ENCODE assay signal across 24 cellular contexts in genomic region chr1:27454610-27455009, GRCh38. TPM values are rescaled to one million over a fixed set of nuclear protein-coding genes. Genes with fewer than 3 reads are reported as not detected.
DNase-seq lines count a peak whose midpoint lies in the region; ATAC-seq and TF ChIP-seq lines count a peak whose summit lies in the region.
"Had no signal": no experiment of that assay in that cellular context is flagged by ENCODE, and none has a peak within 500 bp of the region (broad histone marks: within the 10 kb centered on the region; RNA-seq: fewer than 3 reads in every experiment).

No MANE protein-coding gene starts in this region.

- peak overlapping the region; percentile 84 for H3K18ac ChIP-seq in trophoblast cell (ENCODE audit: low read length)

- H3K27me3 ChIP-seq in trophoblast cell (ENCODE audit: insufficient read depth, low read length) (no peaks in the 10 kb centered on the region), neural progenitor cell (no peaks in the 10 kb centered on the region)
- H3K27me3 ChIP-seq: BLaER1 treated with 17β-estradiol and CSF1 and Interleukin-3, amounts not matched to agents 10 nM and 100 nM; foreskin keratinocyte; heart right ventricle; thyroid gland had no signal

- CTCF ChIA-PET in T-cell (lab: Charles Lee), result interaction anchor here in 1 of 2 donors (0.7 to 1.4 kb wide), 2 partner anchors 16 to 24 kb away, joined by 3 to 5 read pairs; no protein-coding TSS in a partner anchor

- H3K4me3 Mint-ChIP-seq in activated naive CD4-positive, alpha-beta T cell treated with anti-CD3 and anti-CD28 coated beads, Interleukin-2, amount 50 U/mL, for 24 hours, result peak overlapping the region; percentile 57
- peak overlapping the region in 2 of 3 donors; percentile 25 to 72 for H3K4me3 Mint-ChIP-seq in T-cell
- no peak overlapping the region for H3K4me3 Mint-ChIP-seq in endothelial cell (ENCODE audit: unreplicated experiment)
- no peak overlapping the region for H3K4me3 Mint-ChIP-seq in neural progenitor cell
- H3K4me3 Mint-ChIP-seq: activated T-cell treated with anti-CD3 and anti-CD28 coated beads, Interleukin-2, amount 50 U/mL, for 4 hours; brain; WTC11 had no signal

- H3K9me3 Mint-ChIP-seq in activated naive CD4-positive, alpha-beta T cell treated with anti-CD3 and anti-CD28 coated beads, Interleukin-2, amount 50 U/mL, for 24 hours, result no peaks in the 10 kb centered on the region
- H3K9me3 Mint-ChIP-seq in T-cell, result no peaks in the 10 kb centered on the region
- no peaks in the 10 kb centered on the region for H3K9me3 Mint-ChIP-seq in endothelial cell (ENCODE audit: unreplicated experiment)
- H3K9me3 Mint-ChIP-seq in neural progenitor cell, result no peaks in the 10 kb centered on the region
- H3K9me3 Mint-ChIP-seq: activated T-cell treated with anti-CD3 and anti-CD28 coated beads, Interleukin-2, amount 50 U/mL, for 4 hours; brain; naive B cell had no signal

- no CpG with 5 or more reads among the region's 4 CpGs for WGBS in trophoblast cell (ENCODE audit: extremely low coverage, insufficient coverage, insufficient read length)

- ATAC-seq in T-cell (replicated peaks in 1 of 4), result no peak
- ATAC-seq: WTC11 had no signal

- H4K20me1 ChIP-seq in neural progenitor cell (ENCODE audit: low read depth), result peaks cover 53% of the 10 kb centered on the region

- no peak overlapping the region for H2BK5ac ChIP-seq in trophoblast cell (ENCODE audit: low read depth, low read length, poor library complexity)

- H3K4me3 ChIP-seq in trophoblast cell (ENCODE audit: low read depth, low read length), result no peak overlapping the region
- no peak overlapping the region for H3K4me3 ChIP-seq in neural progenitor cell
- H3K4me3 ChIP-seq: BLaER1 treated with 17β-estradiol and CSF1 and Interleukin-3, amounts not matched to agents 10 nM and 100 nM; heart right ventricle; thyroid gland had no signal

- no peak overlapping the region for H3K4me2 ChIP-seq in trophoblast cell (ENCODE audit: low read length)
- no peak overlapping the region for H3K4me2 ChIP-seq in neural progenitor cell

- H3K14ac ChIP-seq in trophoblast cell (ENCODE audit: low read length), result no peak overlapping the region

- H3F3A ChIP-seq in neural progenitor cell (ENCODE audit: low read depth), result peaks cover 9% of the 10 kb centered on the region

- no peaks in the 10 kb centered on the region for H3K27me3 Mint-ChIP-seq in activated naive CD4-positive, alpha-beta T cell treated with anti-CD3 and anti-CD28 coated beads, Interleukin-2, amount 50 U/mL, for 24 hours
- H3K27me3 Mint-ChIP-seq in T-cell (no peaks in the 10 kb centered on the region), endothelial cell (ENCODE audit: unreplicated experiment) (peaks cover 7% of the 10 kb centered on the region), neural progenitor cell (ENCODE audit: insufficient read depth, low read depth) (no peaks in the 10 kb centered on the region)
- H3K27me3 Mint-ChIP-seq: brain, naive B cell had no signal

- peaks cover 5% of the 10 kb centered on the region for H3K79me1 ChIP-seq in trophoblast cell (ENCODE audit: low read length)

- H3K9me3 ChIP-seq in trophoblast cell (ENCODE audit: insufficient read depth, low read depth, low read length), result no peaks in the 10 kb centered on the region
- H3K9me3 ChIP-seq in neural progenitor cell (ENCODE audit: low read depth), result no peaks in the 10 kb centered on the region
- H3K9me3 ChIP-seq: BLaER1 treated with 17β-estradiol and CSF1 and Interleukin-3, amounts not matched to agents 10 nM and 100 nM; heart right ventricle; thyroid gland had no signal

- peaks cover 50% of the 10 kb centered on the region for H3K4me1 Mint-ChIP-seq in activated naive CD4-positive, alpha-beta T cell treated with anti-CD3 and anti-CD28 coated beads, Interleukin-2, amount 50 U/mL, for 24 hours
- H3K4me1 Mint-ChIP-seq in T-cell (peaks cover 46 to 56% (median 50%) of the 10 kb centered on the region in 3 donors), endothelial cell (ENCODE audit: unreplicated experiment) (peaks cover 20% of the 10 kb centered on the region), neural progenitor cell (peaks cover 9% of the 10 kb centered on the region)

- no peak overlapping the region for H4K12ac ChIP-seq in trophoblast cell (ENCODE audit: low read depth, low read length)

- peaks cover under 1% of the 10 kb centered on the region for H3K36me3 Mint-ChIP-seq in activated naive CD4-positive, alpha-beta T cell treated with anti-CD3 and anti-CD28 coated beads, Interleukin-2, amount 50 U/mL, for 24 hours
- H3K36me3 Mint-ChIP-seq in T-cell (no peaks in the 10 kb centered on the region), endothelial cell (ENCODE audit: low read depth, unreplicated experiment) (no peaks in the 10 kb centered on the region), neural progenitor cell (peaks cover 2% of the 10 kb centered on the region)

- POLR2A ChIA-PET in T-cell (lab: Charles Lee), result no interaction called here

- no peak for DNase-seq in activated naive CD4-positive, alpha-beta T cell (lab: John Stamatoyannopoulos, UW)
- DNase-seq in T-cell (no peak), endothelial cell (ENCODE audit: low spot score) (no peak), trophoblast cell (no peak), C1 segment of cervical spinal cord (lab: John Stamatoyannopoulos, UW) (no peak), anterior cingulate cortex (lab: John Stamatoyannopoulos, UW) (no peak), neural progenitor cell (ENCODE audit: low spot score) (no peak)
- DNase-seq: activated T-cell treated with anti-CD3 and anti-CD28 coated beads, Interleukin-2, amount 50 U/mL, for 4 hours; effector CD8-positive, alpha-beta T cell; heart right ventricle; left cardiac atrium; naive B cell; NCI-H1436 treated with DMSO at 0.1 percent for 48 hours; NCI-H2107; NCI-H446 treated with DMSO at 0.1 percent for 48 hours; posterior cingulate gyrus; stimulated activated CD4-positive, alpha-beta T cell treated with anti-CD3 and anti-CD28 coated beads, Interleukin-4, amount 100 ng/mL, for 4 hours; stimulated activated naive CD4-positive, alpha-beta T cell treated with Interleukin-2 at 50 U/mL for 16 hours; thyroid gland had no signal

- H2BK12ac ChIP-seq in trophoblast cell (ENCODE audit: low read length), result peak overlapping the region; percentile 58

- H4K8ac ChIP-seq in trophoblast cell (ENCODE audit: low read depth, low read length), result no peak overlapping the region

- H3K36me3 ChIP-seq in trophoblast cell (ENCODE audit: control insufficient read depth in 1 of 2, insufficient read depth in 2 of 2, low read length in 2 of 2) (peaks cover 0 to 3% of the 10 kb centered on the region in 2 experiments), neural progenitor cell (no peaks in the 10 kb centered on the region)
- H3K36me3 ChIP-seq: thyroid gland had no signal

- peak overlapping the region; percentile 62 for H2AK5ac ChIP-seq in trophoblast cell (ENCODE audit: low read length)

- H3K27ac ChIP-seq in trophoblast cell (ENCODE audit: low read depth, low read length) (peak overlapping the region; percentile 80), neural progenitor cell (no peak overlapping the region)
- H3K27ac ChIP-seq: foreskin keratinocyte had no signal

- no peaks in the 10 kb centered on the region for H3K4me1 ChIP-seq in trophoblast cell (ENCODE audit: control insufficient read depth in 1 of 2, insufficient read depth in 2 of 2, low read length in 2 of 2)
- H3K4me1 ChIP-seq in neural progenitor cell, result no peaks in the 10 kb centered on the region

- peak overlapping the region; percentile 93 for H3K27ac Mint-ChIP-seq in activated naive CD4-positive, alpha-beta T cell treated with anti-CD3 and anti-CD28 coated beads, Interleukin-2, amount 50 U/mL, for 24 hours
- H3K27ac Mint-ChIP-seq in T-cell (peak overlapping the region; percentile 78 to 79), endothelial cell (ENCODE audit: unreplicated experiment) (peak overlapping the region; percentile 36), neural progenitor cell (no peak overlapping the region)

- no peak overlapping the region for H2AFZ ChIP-seq in trophoblast cell (ENCODE audit: insufficient read depth, low read length, poor library complexity)
- no peak overlapping the region for H2AFZ ChIP-seq in neural progenitor cell (replicated peaks)

- TF ChIP-seq CTCF in endothelial cell (IDR thresholded peaks at IDR 0.05; ENCODE audit: unreplicated experiment) (no peak), neural progenitor cell (IDR thresholded peaks at IDR 0.05) (no peak)

- H3K4ac ChIP-seq in trophoblast cell (ENCODE audit: low read depth, low read length), result peak overlapping the region; percentile 97

- H2BK120ac ChIP-seq in trophoblast cell (ENCODE audit: insufficient read depth, low read length, poor library complexity), result peak overlapping the region; percentile 51

- no peak overlapping the region for H3K9ac ChIP-seq in trophoblast cell (ENCODE audit: low read length)
- no peak overlapping the region for H3K9ac ChIP-seq in neural progenitor cell

- H3K23ac ChIP-seq in trophoblast cell (ENCODE audit: low read length), result no peak overlapping the region

- H3K79me2 ChIP-seq in trophoblast cell (ENCODE audit: control insufficient read depth, insufficient read depth, low read length, poor library complexity) (no peaks in the 10 kb centered on the region), neural progenitor cell (ENCODE audit: low read depth) (peaks cover 60% of the 10 kb centered on the region)

- H4K91ac ChIP-seq in trophoblast cell (ENCODE audit: low read depth, low read length), result peak overlapping the region; percentile 37

RNA-seq across cellular contexts. Expression of gene WASF2, which starts 35.4 kb away (rescaled TPM):
- total RNA-seq in T-cell (100 to 1,000 TPM; 145 to 161 (median 156) TPM), endothelial cell (ENCODE audit: unreplicated experiment) (272 TPM), neural progenitor cell (ENCODE audit: low replicate concordance) (31.4 and 35.0 TPM in 2 replicates)
- polyA plus RNA-seq in trophoblast cell (2013), result 54.5 and 57.3 TPM in 2 replicates

Comparison
In these comparisons a context has a peak if more than half of its experiments do, and no peak if none do; other contexts are left out.
1. H3K4me3 Mint-ChIP-seq: peak in activated naive CD4-positive, alpha-beta T cell treated with anti-CD3 and anti-CD28 coated beads, Interleukin-2, amount 50 U/mL, for 24 hours (single experiment) and T-cell (2 of 3); none in endothelial cell (single experiment) and neural progenitor cell (single experiment).